ENCODE assay signal across 8 cellular contexts in the genomic region with DNA sequence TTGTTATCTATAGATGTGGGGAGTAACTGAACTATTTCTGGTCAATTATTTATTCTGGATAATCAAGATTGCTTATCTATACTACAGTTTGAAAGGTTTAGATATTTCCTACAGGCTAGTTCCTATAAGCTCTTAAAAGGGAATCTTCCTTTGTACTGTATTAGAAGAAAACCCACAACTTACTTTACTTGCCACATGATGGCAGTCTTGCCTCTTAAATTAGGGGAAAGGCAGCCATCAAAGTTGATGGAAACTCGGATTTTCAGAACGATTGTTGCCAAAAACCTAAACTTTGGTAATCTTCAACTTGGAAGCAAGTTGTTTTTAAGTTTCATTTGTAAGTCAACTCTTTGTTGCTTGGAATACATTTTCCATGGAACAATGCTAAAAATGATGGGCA.
DNase-seq lines count a peak whose midpoint lies in the region; ATAC-seq and TF ChIP-seq lines count a peak whose summit lies in the region.
"Not testable (repeated sequence)": the region's sequence is repeated elsewhere in the genome, so short reads cannot be mapped to it uniquely, and the experiment has no call there.

No MANE protein-coding gene starts in this region.

- WGBS in esophagus squamous epithelium, 2 donors, result 0 to 5% methylated on average over 2 of the region's 2 CpGs
- WGBS in liver, result 4% methylated on average over 2 of the region's 2 CpGs
- WGBS in smooth muscle cell (ENCODE audit: low lambda C conversion rate), result 24% methylated on average over 2 of the region's 2 CpGs

- H3K4me3 Mint-ChIP-seq in CD14-positive monocyte; activated naive CD4-positive, alpha-beta T cell treated with anti-CD3 and anti-CD28 coated beads, Interleukin-2, amount 10 ng/mL, durations not matched to agents 7 days and 5 days: not testable (repeated sequence)

- H3K4me1 ChIP-seq in esophagus squamous epithelium; liver (ENCODE audit: control insufficient read depth in 4 of 4, insufficient read depth in 4 of 4, low read length in 3 of 4); smooth muscle cell (ENCODE audit: low read depth): not testable (repeated sequence)

- H3K4me3 ChIP-seq in esophagus squamous epithelium; liver (ENCODE audit: low read depth in 1 of 3, low read length in 3 of 3); smooth muscle cell: not testable (repeated sequence)

- H3F3A ChIP-seq in smooth muscle cell (ENCODE audit: low read depth), result not testable (repeated sequence)

- not testable (repeated sequence) for H3K27ac ChIP-seq in esophagus squamous epithelium; liver (ENCODE audit: low read depth in 1 of 2, low read length in 2 of 2); smooth muscle cell (ENCODE audit: low read depth)

- not testable (repeated sequence) for H3K79me2 ChIP-seq in smooth muscle cell (ENCODE audit: low read depth)

- CTCF ChIA-PET in activated naive CD4-positive, alpha-beta T cell treated with anti-CD3 and anti-CD28 coated beads, Interleukin-2, amount 10 ng/mL, durations not matched to agents 7 days and 5 days (lab: Charles Lee), result interaction anchor here (2.0 kb wide), 1 partner anchor 384 kb away, joined by 6 read pairs; no protein-coding TSS in a partner anchor

- H3K36me3 Mint-ChIP-seq in CD14-positive monocyte, result peaks cover 21% of the 10 kb centered on the region in 2 donors
- H3K36me3 Mint-ChIP-seq in activated naive CD4-positive, alpha-beta T cell treated with anti-CD3 and anti-CD28 coated beads, Interleukin-2, amount 10 ng/mL, durations not matched to agents 7 days and 5 days, result not testable (repeated sequence)

- H3K9me3 Mint-ChIP-seq in CD14-positive monocyte; activated naive CD4-positive, alpha-beta T cell treated with anti-CD3 and anti-CD28 coated beads, Interleukin-2, amount 10 ng/mL, durations not matched to agents 7 days and 5 days: not testable (repeated sequence)

- H3K36me3 ChIP-seq in esophagus squamous epithelium, result peaks cover 0 to 24% (median 0%) of the 10 kb centered on the region in 3 donors
- not testable (repeated sequence) for H3K36me3 ChIP-seq in liver (ENCODE audit: control insufficient read depth in 4 of 4, insufficient read depth in 3 of 4, low read depth in 1 of 4, low read length in 3 of 4); smooth muscle cell (ENCODE audit: low read depth)

- H3K27me3 Mint-ChIP-seq in CD14-positive monocyte (ENCODE audit: low read depth in 3 of 3); activated naive CD4-positive, alpha-beta T cell treated with anti-CD3 and anti-CD28 coated beads, Interleukin-2, amount 10 ng/mL, durations not matched to agents 7 days and 5 days: not testable (repeated sequence)

- H4K20me1 ChIP-seq in smooth muscle cell (ENCODE audit: low read depth), result not testable (repeated sequence)

- H3K27me3 ChIP-seq in esophagus squamous epithelium; liver (ENCODE audit: control insufficient read depth in 4 of 4, insufficient read depth in 4 of 4, low read length in 3 of 4); smooth muscle cell (ENCODE audit: low read depth): not testable (repeated sequence)

- H3K9ac ChIP-seq in liver (ENCODE audit: low read depth in 1 of 2, low read length in 2 of 2); smooth muscle cell (ENCODE audit: low read depth): not testable (repeated sequence)

- TF ChIP-seq RAD21 in liver (IDR thresholded peaks at IDR 0.05), result peak; percentile 60 to 70

- H3K9me3 ChIP-seq in esophagus squamous epithelium; liver (ENCODE audit: control insufficient read depth in 4 of 4, low read length in 3 of 4); smooth muscle cell (replicated peaks; ENCODE audit: low read depth): not testable (repeated sequence)

- TF ChIP-seq CTCF in CD14-positive monocyte (IDR thresholded peaks at IDR 0.05), result peak; percentile 56
- TF ChIP-seq CTCF in esophagus squamous epithelium (IDR thresholded peaks at IDR 0.05), result peak in 5 of 6 experiments; percentile 28 to 64 (median 39)
- TF ChIP-seq CTCF in liver (IDR thresholded peaks at IDR 0.05; ENCODE audit: low read depth, low read length, missing input control), result not testable (repeated sequence)
- peak; percentile 48 for TF ChIP-seq CTCF in smooth muscle cell (IDR thresholded peaks at IDR 0.05; ENCODE audit: borderline replicate concordance, insufficient read depth, poor library complexity, severe bottlenecking)

- TF ChIP-seq POLR2A in esophagus squamous epithelium (IDR thresholded peaks at IDR 0.05), result not testable (repeated sequence)

- H2AFZ ChIP-seq in smooth muscle cell (ENCODE audit: low read depth), result not testable (repeated sequence)

- ATAC-seq in GM21447 (IDR thresholded peaks at IDR 0.05; ENCODE audit: unreplicated experiment), result peak; percentile 60

- DNase-seq in CD14-positive monocyte (ENCODE audit: low spot score); esophagus squamous epithelium (lab: John Stamatoyannopoulos, UW); smooth muscle cell (lab: John Stamatoyannopoulos, UW; ENCODE audit: unreplicated experiment): not testable (repeated sequence)
- DNase-seq in LHCN-M2 (ENCODE audit: low read depth) (peak; percentile 21), OCI-M1 (lab: John Stamatoyannopoulos, UW) (peak; percentile 59)
- peak; percentile 27 for DNase-seq in activated naive CD4-positive, alpha-beta T cell treated with anti-CD3 and anti-CD28 coated beads, Interleukin-2, amount 10 ng/mL, durations not matched to agents 7 days and 5 days

- H3K4me2 ChIP-seq in smooth muscle cell, result peak overlapping the region; percentile 47

- not testable (repeated sequence) for H3K4me1 Mint-ChIP-seq in CD14-positive monocyte; activated naive CD4-positive, alpha-beta T cell treated with anti-CD3 and anti-CD28 coated beads, Interleukin-2, amount 10 ng/mL, durations not matched to agents 7 days and 5 days

- H3K27ac Mint-ChIP-seq in CD14-positive monocyte; activated naive CD4-positive, alpha-beta T cell treated with anti-CD3 and anti-CD28 coated beads, Interleukin-2, amount 10 ng/mL, durations not matched to agents 7 days and 5 days: not testable (repeated sequence)

- intact Hi-C loops in CD14-positive monocyte (cut with micrococcal nuclease); esophagus squamous epithelium (cut with DNase I): not testable (repeated sequence)
